11 cellular contexts compared by ENCODE assay signal in genomic region chr19:50659318-50660082, GRCh38. TPM values are rescaled to one million over a fixed set of nuclear protein-coding genes. Genes with fewer than 3 reads are reported as not detected.
DNase-seq lines count a peak whose midpoint lies in the region; ATAC-seq and TF ChIP-seq lines count a peak whose summit lies in the region.
"Had no signal": no experiment of that assay in that cellular context is flagged by ENCODE, and none has a peak within 500 bp of the region (broad histone marks: within the 10 kb centered on the region; RNA-seq: fewer than 3 reads in every experiment).

No MANE protein-coding gene starts in this region.

- 1% methylated on average over 29 of the region's 37 CpGs for WGBS in esophagus muscularis mucosa
- WGBS in neuronal stem cell (ENCODE audit: extremely low coverage in 2 of 2, insufficient read length in 2 of 2, insufficient replicate concordance in 1 of 2), 2 donors, result no CpG with 5 or more reads among the region's 37 CpGs
- 3% methylated on average over 34 of the region's 37 CpGs for WGBS in prostate gland

- peak overlapping the region; percentile 43 for H2AFZ ChIP-seq in neuronal stem cell (ENCODE audit: low read length)

- H2BK15ac ChIP-seq in neuronal stem cell (ENCODE audit: low read length), result no peak overlapping the region

- no peak overlapping the region for H2BK5ac ChIP-seq in neuronal stem cell (ENCODE audit: low read length)

- no peak overlapping the region for H2AK5ac ChIP-seq in neuronal stem cell (ENCODE audit: low read depth, low read length)

- H3K27ac Mint-ChIP-seq in CD8-positive, alpha-beta memory T cell, result no peak overlapping the region

- peaks cover 13% of the 10 kb centered on the region for H3K27me3 ChIP-seq in CD8-positive, alpha-beta memory T cell (ENCODE audit: insufficient read depth, low read length, poor library complexity, severe bottlenecking)
- peaks cover 3 to 92% (median 34%) of the 10 kb centered on the region in 4 donors for H3K27me3 ChIP-seq in esophagus muscularis mucosa
- no peaks in the 10 kb centered on the region for H3K27me3 ChIP-seq in neuronal stem cell (ENCODE audit: control insufficient read depth in 3 of 3, insufficient read depth in 3 of 3, low read depth in 1 of 3, low read length in 3 of 3)
- no peaks in the 10 kb centered on the region for H3K27me3 ChIP-seq in prostate gland (replicated peaks; ENCODE audit: insufficient read depth)

- TF ChIP-seq CTCF in NB4 (IDR thresholded peaks at IDR 0.05; ENCODE audit: low read depth, low read length) (no peak), esophagus muscularis mucosa (IDR thresholded peaks at IDR 0.05) (no peak), prostate gland (IDR thresholded peaks at IDR 0.05) (no peak)

- H2BK12ac ChIP-seq in neuronal stem cell (ENCODE audit: low read length), result no peak overlapping the region

- TF ChIP-seq EP300 in esophagus muscularis mucosa (IDR thresholded peaks at IDR 0.05), result no peak

- no peaks in the 10 kb centered on the region for H3K9me3 ChIP-seq in CD8-positive, alpha-beta memory T cell (ENCODE audit: low read length)
- H3K9me3 ChIP-seq in esophagus muscularis mucosa, result peaks cover 0 to 17% (median 14%) of the 10 kb centered on the region in 4 donors
- peaks cover 0 to 4% of the 10 kb centered on the region in 2 donors for H3K9me3 ChIP-seq in neuronal stem cell (replicated peaks in 1 of 2; ENCODE audit: control insufficient read depth in 2 of 2, insufficient read depth in 1 of 2, low read depth in 1 of 2, low read length in 2 of 2)
- H3K9me3 ChIP-seq in prostate gland, result no peaks in the 10 kb centered on the region

- H3K79me1 ChIP-seq in neuronal stem cell (ENCODE audit: low read depth, low read length), result no peaks in the 10 kb centered on the region

- H3K27me3 Mint-ChIP-seq in CD8-positive, alpha-beta memory T cell, result peaks cover 65 to 73% of the 10 kb centered on the region in 2 donors

- H3K4ac ChIP-seq in neuronal stem cell (ENCODE audit: low read length), result no peak overlapping the region

- H2BK120ac ChIP-seq in neuronal stem cell (ENCODE audit: low read depth, low read length), result no peak overlapping the region

- H3K18ac ChIP-seq in neuronal stem cell (ENCODE audit: low read length), result peak overlapping the region; percentile 22

- H3K4me2 ChIP-seq in neuronal stem cell (ENCODE audit: insufficient read depth, low read length, poor library complexity, severe bottlenecking), result peak overlapping the region; percentile 51
- H3K4me2 ChIP-seq: KMS-11 had no signal

- no peak overlapping the region for H4K8ac ChIP-seq in neuronal stem cell (ENCODE audit: low read depth, low read length)

- H3K36me3 Mint-ChIP-seq in CD8-positive, alpha-beta memory T cell, result peaks cover 0 to 8% (median 0%) of the 10 kb centered on the region in 3 donors

- H4K91ac ChIP-seq in neuronal stem cell (ENCODE audit: low read depth, low read length, poor library complexity), result no peak overlapping the region

- H3K9ac ChIP-seq in neuronal stem cell (ENCODE audit: low read depth, low read length, poor library complexity), result no peak overlapping the region
- H3K9ac ChIP-seq: KMS-11 had no signal

- peak overlapping the region; percentile 26 for H3K4me3 ChIP-seq in CD8-positive, alpha-beta memory T cell (ENCODE audit: low read length)
- H3K4me3 ChIP-seq in NB4 (ENCODE audit: low read depth, low read length) (peak overlapping the region; percentile 62), esophagus muscularis mucosa (peak overlapping the region; percentile 30 to 42 (median 36)), neuronal stem cell (ENCODE audit: low read length in 2 of 2) (peak overlapping the region; percentile 56 to 82), prostate gland (peak overlapping the region in 1 of 2 donors; percentile 36)

- no peak overlapping the region for H3K23ac ChIP-seq in neuronal stem cell (ENCODE audit: low read depth, low read length, poor library complexity)

- no peak overlapping the region for H3K14ac ChIP-seq in neuronal stem cell (ENCODE audit: low read length)

- ATAC-seq in GM19467 (IDR thresholded peaks at IDR 0.05; ENCODE audit: unreplicated experiment) (no peak), GM21528 (IDR thresholded peaks at IDR 0.05; ENCODE audit: low FRiP score, unreplicated experiment) (no peak)

- H3K4me3 Mint-ChIP-seq in CD8-positive, alpha-beta memory T cell, result peak overlapping the region in 1 of 7 donors; percentile 35

- H3K4me1 Mint-ChIP-seq in CD8-positive, alpha-beta memory T cell, result peaks cover 14 to 17% (median 15%) of the 10 kb centered on the region in 3 donors

- no peaks in the 10 kb centered on the region for H3K36me3 ChIP-seq in CD8-positive, alpha-beta memory T cell (ENCODE audit: insufficient read depth, low read length)
- H3K36me3 ChIP-seq in esophagus muscularis mucosa (no peaks in the 10 kb centered on the region), neuronal stem cell (replicated peaks in 1 of 2; ENCODE audit: control insufficient read depth in 2 of 2, insufficient read depth in 2 of 2, low read length in 2 of 2) (no peaks in the 10 kb centered on the region), prostate gland (no peaks in the 10 kb centered on the region)
- H3K36me3 ChIP-seq: tibial nerve had no signal

- CTCF ChIA-PET in CD8-positive, alpha-beta memory T cell (lab: Charles Lee), result no interaction called here

- POLR2A ChIA-PET in CD8-positive, alpha-beta memory T cell (lab: Charles Lee), result no interaction called here

- no peak overlapping the region for H3K27ac ChIP-seq in CD8-positive, alpha-beta memory T cell (ENCODE audit: low read depth, low read length)
- H3K27ac ChIP-seq in esophagus muscularis mucosa (replicated peaks in 1 of 4) (no peak overlapping the region), neuronal stem cell (replicated peaks; ENCODE audit: low read length) (peak overlapping the region; percentile 90), prostate gland (no peak overlapping the region)
- H3K27ac ChIP-seq: KMS-11 had no signal

- H3K9me3 Mint-ChIP-seq in CD8-positive, alpha-beta memory T cell, result peaks cover 0 to 45% (median 28%) of the 10 kb centered on the region in 5 donors

- H3K4me1 ChIP-seq in CD8-positive, alpha-beta memory T cell (ENCODE audit: insufficient read depth, low read length), result peaks cover 10% of the 10 kb centered on the region
- H3K4me1 ChIP-seq in esophagus muscularis mucosa (peaks cover 17 to 19% (median 18%) of the 10 kb centered on the region in 4 donors), neuronal stem cell (ENCODE audit: control insufficient read depth in 2 of 2, insufficient read depth in 1 of 2, low read depth in 1 of 2, low read length in 2 of 2) (peaks cover 19 to 24% of the 10 kb centered on the region in 2 donors), prostate gland (replicated peaks) (no peaks in the 10 kb centered on the region)

- intact Hi-C loops in esophagus muscularis mucosa (cut with DNase I), result no loop called here
- intact Hi-C loops in prostate gland (cut with DNase I), result no loop called here

- TF ChIP-seq POLR2A in NB4 (IDR thresholded peaks at IDR 0.05; ENCODE audit: extremely low read depth, insufficient read length), result no peak
- no peak for TF ChIP-seq POLR2A in esophagus muscularis mucosa (IDR thresholded peaks at IDR 0.05; ENCODE audit: low read depth)
- TF ChIP-seq POLR2A in prostate gland (IDR thresholded peaks at IDR 0.05), result no peak

- DNase-seq in CD8-positive, alpha-beta memory T cell, result no peak
- DNase-seq in NB4 (ENCODE audit: low read depth) (no peak), esophagus muscularis mucosa (ENCODE audit: extremely low spot score) (no peak), neuronal stem cell (ENCODE audit: low spot score) (no peak), cerebellum (ENCODE audit: low spot score) (no peak), prostate gland (ENCODE audit: low spot score) (no peak)
- DNase-seq: amniotic stem cell had no signal

RNA-seq across cellular contexts. Expression of gene C19orf81, which starts 10.3 kb away (rescaled TPM):
- total RNA-seq in CD8-positive, alpha-beta memory T cell, result not detected
- not detected for polyA plus RNA-seq in CD8-positive, alpha-beta memory T cell
- total RNA-seq in esophagus muscularis mucosa (1 to 10 TPM in 1 of 4 donors, not detected in 3; 1.1 TPM), cerebellum (2.1 TPM), prostate gland (10 to 100 TPM in 1 of 2 donors, 1 to 10 TPM in 1; 4.3 to 33.2 TPM)
- polyA plus RNA-seq in neuronal stem cell (2013, experiment 1 of 2), result 32.6 TPM
- 31.3 TPM for polyA plus RNA-seq in neuronal stem cell (2013, experiment 2 of 2)
- total RNA-seq: tibial nerve had no signal

RNA-seq across cellular contexts. Expression of gene SYT3, which starts 19.8 kb away (rescaled TPM):
- total RNA-seq in CD8-positive, alpha-beta memory T cell, result under 1 TPM; 0.11 to 0.24 TPM
- polyA plus RNA-seq in CD8-positive, alpha-beta memory T cell, result 0.09 TPM
- 1 to 10 TPM in 1 of 4 donors, under 1 TPM in 2, not detected in 1; 0.17 to 1.2 (median 0.71) TPM for total RNA-seq in esophagus muscularis mucosa
- polyA plus RNA-seq in neuronal stem cell (2013, experiment 1 of 2), result 2.6 TPM
- polyA plus RNA-seq in neuronal stem cell (2013, experiment 2 of 2), result 2.5 TPM
- 13.0 TPM for total RNA-seq in cerebellum
- total RNA-seq in prostate gland, result 1 to 10 TPM; 3.0 to 4.4 TPM
- total RNA-seq: tibial nerve had no signal
